13 cellular contexts compared by ENCODE assay signal in the genomic region with DNA sequence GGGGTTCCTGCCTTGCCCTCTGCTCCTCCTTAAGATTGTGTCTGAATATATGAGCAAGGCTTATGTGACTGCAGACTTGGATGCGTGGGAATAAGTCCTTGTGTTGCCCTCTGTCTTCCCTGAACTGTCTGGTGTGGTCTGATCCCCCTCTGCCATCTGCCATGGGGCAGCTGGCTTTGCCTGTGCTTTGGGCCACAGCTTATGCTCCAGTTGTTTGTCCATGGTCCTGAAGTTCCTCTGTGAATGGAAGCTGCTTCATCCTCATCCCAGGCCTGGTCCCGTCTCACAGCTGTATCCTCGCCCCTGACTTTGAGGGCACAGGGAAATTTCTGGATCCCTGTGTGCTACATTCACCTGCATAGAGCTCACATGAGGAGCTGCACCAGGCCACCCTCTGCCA. TPM values are rescaled to one million over a fixed set of nuclear protein-coding genes. Genes with fewer than 3 reads are reported as not detected.
DNase-seq lines count a peak whose midpoint lies in the region; ATAC-seq and TF ChIP-seq lines count a peak whose summit lies in the region.
"Had no signal": no experiment of that assay in that cellular context is flagged by ENCODE, and none has a peak within 500 bp of the region (broad histone marks: within the 10 kb centered on the region; RNA-seq: fewer than 3 reads in every experiment).

No MANE protein-coding gene starts in this region.

- no peaks in the 10 kb centered on the region for H3K9me3 Mint-ChIP-seq in MCF 10A (ENCODE audit: unreplicated experiment)
- H3K9me3 Mint-ChIP-seq in CD4-positive, alpha-beta memory T cell = peaks cover 0 to 4% (median 0%) of the 10 kb centered on the region in 8 donors
- H3K9me3 Mint-ChIP-seq: activated T-cell treated with anti-CD3 and anti-CD28 coated beads, Interleukin-2, amount 50 U/mL, for 24 hours had no signal

- H3K4me2 ChIP-seq in mammary epithelial cell (ENCODE audit: insufficient read depth, low read depth, low read length) (no peak overlapping the region), fibroblast of lung (ENCODE audit: extremely low read depth, insufficient read depth, low read length) (no peak overlapping the region), osteoblast (ENCODE audit: insufficient read depth, low read length) (no peak overlapping the region)

- H3K27me3 ChIP-seq in mammary epithelial cell (ENCODE audit: insufficient read depth, low read length) (no peaks in the 10 kb centered on the region), fibroblast of lung (ENCODE audit: control insufficient read depth, insufficient read depth, low read length) (no peaks in the 10 kb centered on the region), osteoblast (ENCODE audit: insufficient read depth, low read length) (no peaks in the 10 kb centered on the region)
- H3K27me3 ChIP-seq in CD4-positive, alpha-beta memory T cell (ENCODE audit: insufficient read depth, low read length) = no peaks in the 10 kb centered on the region
- H3K27me3 ChIP-seq: tibial artery had no signal

- H2AFZ ChIP-seq in mammary epithelial cell (ENCODE audit: low read depth, low read length) (no peak overlapping the region), fibroblast of lung (ENCODE audit: low read length) (no peak overlapping the region), osteoblast (ENCODE audit: low read length) (no peak overlapping the region)

- no peak overlapping the region for H3K9ac ChIP-seq in mammary epithelial cell (ENCODE audit: insufficient read depth, low read length)
- no peak overlapping the region for H3K9ac ChIP-seq in fibroblast of lung (ENCODE audit: insufficient read depth, low read length)

- H4K20me1 ChIP-seq in mammary epithelial cell (ENCODE audit: insufficient read depth, low read length) (no peaks in the 10 kb centered on the region), fibroblast of lung (ENCODE audit: control insufficient read depth, extremely low read depth, insufficient read depth, low read length) (no peaks in the 10 kb centered on the region), osteoblast (ENCODE audit: insufficient read depth, low read length) (no peaks in the 10 kb centered on the region)

- POLR2A ChIA-PET in MCF 10A (lab: Yijun Ruan, JAX) = interaction anchor here (1.7 kb wide), 1 partner anchor 15 kb away, joined by 4 read pairs; the partner anchor contains the start of gene IL31RA
- POLR2A ChIA-PET in CD4-positive, alpha-beta memory T cell (lab: Charles Lee; ENCODE audit: partially characterized antibody) = no interaction called here

- H3K36me3 ChIP-seq in mammary epithelial cell (ENCODE audit: insufficient read depth, low read length) = no peaks in the 10 kb centered on the region
- H3K36me3 ChIP-seq in fibroblast of lung (ENCODE audit: control insufficient read depth, insufficient read depth, low read length) = no peaks in the 10 kb centered on the region
- H3K36me3 ChIP-seq in osteoblast (ENCODE audit: insufficient read depth, low read length) = no peaks in the 10 kb centered on the region
- H3K36me3 ChIP-seq in CD4-positive, alpha-beta memory T cell (ENCODE audit: insufficient read depth, low read length) = no peaks in the 10 kb centered on the region
- H3K36me3 ChIP-seq: tibial artery had no signal

- in situ Hi-C loops in mammary epithelial cell (cut with MboI; ENCODE audit: low sequenced_read_pairs in 2 of 2) = no loop called here

- BruUV-seq in mammary epithelial cell (replicated peaks; lab: Mats Ljungman, UMichigan) = no TSS peak
- BruUV-seq in MCF 10A (replicated peaks; lab: Mats Ljungman, UMichigan) = no TSS peak

- ATAC-seq in HG02970 (IDR thresholded peaks at IDR 0.05; ENCODE audit: low FRiP score, unreplicated experiment) (no peak), HG03039 (IDR thresholded peaks at IDR 0.05; ENCODE audit: unreplicated experiment) (no peak)

- H3K4me1 Mint-ChIP-seq in MCF 10A (ENCODE audit: insufficient read depth, unreplicated experiment) = peaks cover 6% of the 10 kb centered on the region
- peaks cover 0 to 1% (median 0%) of the 10 kb centered on the region in 4 donors for H3K4me1 Mint-ChIP-seq in CD4-positive, alpha-beta memory T cell

- H3K27ac Mint-ChIP-seq in MCF 10A (ENCODE audit: low read depth, unreplicated experiment) = no peak overlapping the region
- H3K27ac Mint-ChIP-seq in CD4-positive, alpha-beta memory T cell = no peak overlapping the region
- H3K27ac Mint-ChIP-seq: activated T-cell treated with anti-CD3 and anti-CD28 coated beads, Interleukin-2, amount 50 U/mL, for 24 hours had no signal

- no peak overlapping the region for H3K4me3 Mint-ChIP-seq in MCF 10A (ENCODE audit: unreplicated experiment)
- H3K4me3 Mint-ChIP-seq in CD4-positive, alpha-beta memory T cell = no peak overlapping the region
- H3K4me3 Mint-ChIP-seq: activated T-cell treated with anti-CD3 and anti-CD28 coated beads, Interleukin-2, amount 50 U/mL, for 24 hours had no signal

- H3K9me3 ChIP-seq in mammary epithelial cell (replicated peaks; ENCODE audit: insufficient read depth, low read length) (no peaks in the 10 kb centered on the region), fibroblast of lung (ENCODE audit: control insufficient read depth, insufficient read depth, low read depth, low read length) (no peaks in the 10 kb centered on the region), osteoblast (ENCODE audit: low read depth, low read length) (no peaks in the 10 kb centered on the region)
- no peaks in the 10 kb centered on the region for H3K9me3 ChIP-seq in CD4-positive, alpha-beta memory T cell (ENCODE audit: control insufficient read depth in 1 of 2, low read length in 2 of 2)

- no peak for TF ChIP-seq CTCF in mammary epithelial cell (conservative IDR thresholded peaks at IDR 0.05 in 1 of 2, IDR thresholded peaks at IDR 0.05 in 1 of 2; ENCODE audit: extremely low read depth in 1 of 2, insufficient read depth in 1 of 2, low read depth in 1 of 2, low read length in 2 of 2)
- no peak for TF ChIP-seq CTCF in MCF 10A (IDR thresholded peaks at IDR 0.05; ENCODE audit: unreplicated experiment)
- TF ChIP-seq CTCF in fibroblast of lung (conservative IDR thresholded peaks at IDR 0.05 in 1 of 2, IDR thresholded peaks at IDR 0.05 in 1 of 2; ENCODE audit: low read depth in 1 of 2, low read length in 2 of 2) = no peak
- no peak for TF ChIP-seq CTCF in osteoblast (IDR thresholded peaks at IDR 0.05; ENCODE audit: extremely low read depth, low read depth, low read length)

- intact Hi-C loops in mammary epithelial cell (cut with micrococcal nuclease) (loop anchor here (5.0 kb wide), 1 partner anchor 336 kb away; no protein-coding TSS in a partner anchor), MCF 10A (cut with micrococcal nuclease) (no loop called here)
- intact Hi-C loops in CD4-positive, alpha-beta memory T cell (cut with micrococcal nuclease) = no loop called here

- WGBS in mammary epithelial cell (ENCODE audit: low coverage, missing lambda C conversion rate) = 95% methylated on average over 3 of the region's 3 CpGs

- dilution Hi-C loops in mammary epithelial cell (cut with HindIII; ENCODE audit: low sequenced_read_pairs) = no loop called here

- H3K27ac ChIP-seq in mammary epithelial cell (ENCODE audit: insufficient read depth, low read depth, low read length) = no peak overlapping the region
- H3K27ac ChIP-seq in fibroblast of lung (ENCODE audit: insufficient read depth, low read length) = no peak overlapping the region
- no peak overlapping the region for H3K27ac ChIP-seq in osteoblast (ENCODE audit: low read depth, low read length)
- H3K27ac ChIP-seq in CD4-positive, alpha-beta memory T cell (ENCODE audit: low read depth, low read length) = no peak overlapping the region
- H3K27ac ChIP-seq: tibial artery had no signal

- H3K79me2 ChIP-seq in mammary epithelial cell (ENCODE audit: insufficient read depth, low read length) (no peaks in the 10 kb centered on the region), fibroblast of lung (ENCODE audit: control insufficient read depth, insufficient read depth, low read length) (no peaks in the 10 kb centered on the region), osteoblast (ENCODE audit: insufficient read depth, low read length) (no peaks in the 10 kb centered on the region)

- peaks cover 6% of the 10 kb centered on the region for H3K36me3 Mint-ChIP-seq in MCF 10A (ENCODE audit: insufficient read depth, unreplicated experiment)
- no peaks in the 10 kb centered on the region for H3K36me3 Mint-ChIP-seq in CD4-positive, alpha-beta memory T cell

- H3K4me1 ChIP-seq in mammary epithelial cell (ENCODE audit: insufficient read depth, low read length) (peaks cover 17% of the 10 kb centered on the region), fibroblast of lung (ENCODE audit: control insufficient read depth, extremely low read depth, insufficient read depth, low read length) (peaks cover 6% of the 10 kb centered on the region), osteoblast (ENCODE audit: insufficient read depth, low read length) (peaks cover 9% of the 10 kb centered on the region)
- no peaks in the 10 kb centered on the region for H3K4me1 ChIP-seq in CD4-positive, alpha-beta memory T cell (ENCODE audit: insufficient read depth, low read length)

- no peaks in the 10 kb centered on the region for H3K27me3 Mint-ChIP-seq in MCF 10A (ENCODE audit: insufficient read depth, unreplicated experiment)
- H3K27me3 Mint-ChIP-seq in CD4-positive, alpha-beta memory T cell = no peaks in the 10 kb centered on the region
- H3K27me3 Mint-ChIP-seq: activated T-cell treated with anti-CD3 and anti-CD28 coated beads, Interleukin-2, amount 50 U/mL, for 24 hours had no signal

- H3K4me3 ChIP-seq in mammary epithelial cell (replicated peaks in 1 of 3; ENCODE audit: insufficient read depth in 1 of 3, low read depth in 2 of 3, low read length in 3 of 3) (no peak overlapping the region), fibroblast of lung (replicated peaks in 1 of 4; ENCODE audit: control extremely low read depth in 1 of 4, insufficient read depth in 1 of 4, low read depth in 3 of 4, low read length in 4 of 4) (no peak overlapping the region), osteoblast (ENCODE audit: insufficient read depth, low read length) (no peak overlapping the region)
- no peak overlapping the region for H3K4me3 ChIP-seq in CD4-positive, alpha-beta memory T cell (ENCODE audit: low read length in 2 of 2)
- H3K4me3 ChIP-seq: tibial artery had no signal

- CTCF ChIA-PET in mammary epithelial cell (lab: Charles Lee; ENCODE audit: low non-redundant PET) = no interaction called here
- CTCF ChIA-PET in MCF 10A (lab: Yijun Ruan, JAX) = interaction anchor here (1.3 kb wide), 1 partner anchor 10 kb away, joined by 4 read pairs; no protein-coding TSS in a partner anchor
- CTCF ChIA-PET in CD4-positive, alpha-beta memory T cell (lab: Charles Lee; ENCODE audit: partially characterized antibody) = no interaction called here

- DNase-seq in mammary epithelial cell (peak; percentile 14), MCF 10A (ENCODE audit: unreplicated experiment) (no peak), RKO (ENCODE audit: low spot score) (peak; percentile 8), fibroblast of lung (ENCODE audit: low read depth in 2 of 2) (peak; percentile 37 to 41), osteoblast (ENCODE audit: insufficient read length, low spot score, missing footprints) (peak; percentile 81)
- no peak for DNase-seq in CD4-positive, alpha-beta memory T cell
- DNase-seq: activated T-cell treated with anti-CD3 and anti-CD28 coated beads, Interleukin-2, amount 50 U/mL, for 24 hours; amygdala; kidney; MM.1S; tibial artery had no signal

RNA-seq across cellular contexts. Expression of gene IL31RA, which starts 14.7 kb away (rescaled TPM):
- total RNA-seq in mammary epithelial cell = 1 to 10 TPM in 1 of 2 donors, under 1 TPM in 1; 0.50 to 4.7 TPM
- 2.9 TPM for polyA plus RNA-seq in mammary epithelial cell
- not detected for polyA minus RNA-seq in mammary epithelial cell
- 5.8 and 6.4 TPM in 2 replicates for total RNA-seq in MCF 10A (2022)
- total RNA-seq in fibroblast of lung = 2.1 and 2.6 TPM in 2 replicates
- polyA plus RNA-seq in fibroblast of lung = 0.28 and 2.2 TPM in 2 replicates
- polyA plus RNA-seq in fibroblast of lung (2012) = 0.21 and 1.5 TPM in 2 replicates
- polyA minus RNA-seq in fibroblast of lung (ENCODE audit: low replicate concordance) = 0.37 TPM in 1 of 2 replicates, not detected in the other
- total RNA-seq in osteoblast = 0.36 TPM in 1 of 2 replicates, not detected in the other
- not detected for total RNA-seq in CD4-positive, alpha-beta memory T cell
- polyA plus RNA-seq in CD4-positive, alpha-beta memory T cell = not detected

Comparison
In these comparisons a context has a peak if more than half of its experiments do, and no peak if none do; other contexts are left out.
1. DNase-seq: peak in mammary epithelial cell (single experiment), RKO (single experiment), fibroblast of lung (2 of 2) and osteoblast (single experiment); none in MCF 10A (single experiment) and CD4-positive, alpha-beta memory T cell (0 of 5).